Comparison of ENCODE assay signal across 10 cellular contexts in the genomic region with DNA sequence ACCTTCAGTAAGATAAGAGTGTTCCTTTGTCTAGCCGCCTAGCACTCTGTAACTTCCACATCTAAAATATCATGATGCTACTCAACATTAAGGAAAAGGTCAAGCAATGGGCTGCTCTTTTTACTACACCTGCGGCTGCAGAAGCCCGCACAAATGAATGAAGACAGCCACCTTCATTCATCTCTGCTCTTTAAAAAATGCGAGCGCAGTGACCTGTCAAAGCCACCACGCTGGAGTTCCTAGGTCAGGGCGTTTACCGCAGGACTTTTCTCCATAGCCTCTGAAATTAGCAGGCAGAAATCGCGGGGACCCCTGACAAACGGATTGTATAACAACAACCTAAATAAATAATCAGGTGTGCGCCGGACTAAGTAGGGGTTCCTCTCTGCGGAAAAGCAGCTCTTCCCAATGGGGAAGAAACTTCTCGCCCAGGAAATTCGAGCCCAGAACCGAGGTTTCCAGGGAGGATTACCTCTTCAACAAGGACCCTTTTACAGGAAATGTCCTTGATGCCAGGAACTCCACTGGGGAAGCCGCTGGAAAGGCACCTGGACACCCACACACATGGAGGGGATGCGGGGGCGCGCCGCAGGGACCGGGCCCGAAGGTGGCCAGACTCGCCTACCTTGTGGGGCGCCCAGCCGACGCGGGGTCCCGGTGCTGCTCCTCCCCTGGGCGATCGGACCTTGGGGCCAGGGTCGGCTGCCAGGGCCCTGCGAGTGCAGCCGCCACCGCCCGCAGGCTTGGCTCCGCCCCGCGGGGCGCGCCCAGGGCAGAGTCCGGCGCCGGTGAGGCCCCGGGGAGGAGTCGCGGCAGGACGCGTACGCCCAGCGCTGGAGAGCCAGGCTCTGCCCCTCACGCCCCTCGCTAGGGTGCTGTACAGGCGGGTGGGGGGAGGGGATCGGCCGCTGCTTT. TPM values are rescaled to one million over a fixed set of nuclear protein-coding genes. Genes with fewer than 3 reads are reported as not detected.
DNase-seq lines count a peak whose midpoint lies in the region; ATAC-seq, FAIRE-seq and TF ChIP-seq lines count a peak whose summit lies in the region.
"Had no signal": no experiment of that assay in that cellular context is flagged by ENCODE, and none has a peak within 500 bp of the region (broad histone marks: within the 10 kb centered on the region; RNA-seq: fewer than 3 reads in every experiment).

A gene with protein sequence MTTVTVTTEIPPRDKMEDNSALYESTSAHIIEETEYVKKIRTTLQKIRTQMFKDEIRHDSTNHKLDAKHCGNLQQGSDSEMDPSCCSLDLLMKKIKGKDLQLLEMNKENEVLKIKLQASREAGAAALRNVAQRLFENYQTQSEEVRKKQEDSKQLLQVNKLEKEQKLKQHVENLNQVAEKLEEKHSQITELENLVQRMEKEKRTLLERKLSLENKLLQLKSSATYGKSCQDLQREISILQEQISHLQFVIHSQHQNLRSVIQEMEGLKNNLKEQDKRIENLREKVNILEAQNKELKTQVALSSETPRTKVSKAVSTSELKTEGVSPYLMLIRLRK (minus strand): TSS at position 751 of the 915 bp plus-strand sequence. CDS start 16,670 bp downstream, outside the sequence.

- ATAC-seq in HG02571 (IDR thresholded peaks at IDR 0.05; ENCODE audit: unreplicated experiment) (no peak), GM18520 (IDR thresholded peaks at IDR 0.05; ENCODE audit: unreplicated experiment) (no peak)

- no peak for TF ChIP-seq EP300 in suprapubic skin (IDR thresholded peaks at IDR 0.05)

- FAIRE-seq in bronchial epithelial cell (lab: Jason Lieb, UNC): no peak
- FAIRE-seq: TTC549 had no signal

- no peaks in the 10 kb centered on the region for H3K9me3 ChIP-seq in suprapubic skin

- no peaks in the 10 kb centered on the region for H3K36me3 ChIP-seq in bronchial epithelial cell (ENCODE audit: control insufficient read depth, insufficient read depth, low read length)
- no peaks in the 10 kb centered on the region for H3K36me3 ChIP-seq in kidney epithelial cell (ENCODE audit: control insufficient read depth, insufficient read depth, low read length)
- H3K36me3 ChIP-seq in suprapubic skin: no peaks in the 10 kb centered on the region

- no peak within 1 kb of the TSS for H3K27ac ChIP-seq in suprapubic skin

- peak; percentile 60 for DNase-seq in HT-29 (ENCODE audit: low spot score)
- DNase-seq in bronchial epithelial cell (ENCODE audit: low read depth): peak; percentile 23
- DNase-seq in kidney epithelial cell (ENCODE audit: low read depth): no peak
- DNase-seq in suprapubic skin (ENCODE audit: low spot score in 2 of 2): no peak
- DNase-seq in COLO829 (ENCODE audit: low spot score): no peak
- no peak for DNase-seq in occipital lobe (lab: John Stamatoyannopoulos, UW)

- TF ChIP-seq CTCF in bronchial epithelial cell (IDR thresholded peaks at IDR 0.05; ENCODE audit: insufficient read depth, low read length, severe bottlenecking) (no peak), kidney epithelial cell (IDR thresholded peaks at IDR 0.05; ENCODE audit: insufficient read depth, low read length, poor library complexity, severe bottlenecking) (no peak), suprapubic skin (IDR thresholded peaks at IDR 0.05) (no peak)

- H3K4me3 ChIP-seq in bronchial epithelial cell (ENCODE audit: low read depth, low read length) (peak within 1 kb of the TSS; percentile 75), kidney epithelial cell (ENCODE audit: low read depth, low read length) (peak within 1 kb of the TSS; percentile 73), suprapubic skin (peak within 1 kb of the TSS; percentile 49)

- no peaks in the 10 kb centered on the region for H3K27me3 ChIP-seq in bronchial epithelial cell (ENCODE audit: control insufficient read depth, insufficient read depth, low read length)
- no peaks in the 10 kb centered on the region for H3K27me3 ChIP-seq in kidney epithelial cell (ENCODE audit: control insufficient read depth, insufficient read depth, low read length)
- peaks cover 25% of the 10 kb centered on the region for H3K27me3 ChIP-seq in suprapubic skin

- TF ChIP-seq POLR2A in suprapubic skin (IDR thresholded peaks at IDR 0.05): no peak

- WGBS in suprapubic skin: 27% methylated on average over 34 of the region's 57 CpGs

- H3K4me1 ChIP-seq in suprapubic skin: peaks cover 18% of the 10 kb centered on the region

RNA-seq across cellular contexts. Expression of the gene that starts here (rescaled TPM):
- total RNA-seq in HT-29 (2014; rRNA removed; shearing (Covaris generic)): 1.1 TPM in 2 replicates
- 3.5 and 4.2 TPM in 2 replicates for total RNA-seq in bronchial epithelial cell
- 2.7 and 3.7 TPM in 2 replicates for total RNA-seq in kidney epithelial cell
- 1 to 10 TPM in 2 of 4 donors, under 1 TPM in 2; 0.19 to 3.9 (median 1.4) TPM for total RNA-seq in suprapubic skin
- 0.62 TPM for total RNA-seq in occipital lobe
- total RNA-seq: myocyte had no signal

Comparison
In these comparisons a context has a peak if more than half of its experiments do, and no peak if none do; other contexts are left out.
1. DNase-seq: peak in HT-29 (single experiment) and bronchial epithelial cell (single experiment); none in kidney epithelial cell (single experiment), suprapubic skin (0 of 2), COLO829 (single experiment) and occipital lobe (single experiment).
2. Peak in every context shown above with its lines, with median percentiles within 50 percentile points of each other: H3K4me3 ChIP-seq.